ENCODE assay signal across 3 cellular contexts in genomic region chr7:121490309-121490708, GRCh38.
TF ChIP-seq lines count a peak whose summit lies in the region.

No MANE protein-coding gene starts in this region.

TF ChIP-seq in HepG2, 621 proteins besides CTCF, POLR2A, EP300 and RAD21:
- TF ChIP-seq CEBPB (IDR thresholded peaks at IDR 0.05; ENCODE audit: borderline replicate concordance, low read depth, low read length), result 0 out of 2 replicates have a peak, but pooled peaks have one; percentile 5
- TF ChIP-seq PLRG1 (conservative IDR thresholded peaks at IDR 0.05), result no peak

TF ChIP-seq in K562, 482 proteins besides CTCF, POLR2A, EP300 and RAD21:
- no peak for TF ChIP-seq ZBTB11 (CRISPR knock-in tag; IDR thresholded peaks at IDR 0.05)
- TF ChIP-seq CEBPG (CRISPR knock-in tag; IDR thresholded peaks at IDR 0.05), result no peak
- peak; percentile 46 to 83; a peak in 3 of 4 replicates for TF ChIP-seq CEBPG (tag; conservative IDR thresholded peaks at IDR 0.05 in 1 of 2, IDR thresholded peaks at IDR 0.05 in 1 of 2)
- peak; percentile 73 for TF ChIP-seq CEBPB (tag; IDR thresholded peaks at IDR 0.05)
- TF ChIP-seq PREB (CRISPR knock-in tag; IDR thresholded peaks at IDR 0.05), result no peak
- TF ChIP-seq KHSRP (IDR thresholded peaks at IDR 0.05), result no peak
- TF ChIP-seq, protein P1, sequence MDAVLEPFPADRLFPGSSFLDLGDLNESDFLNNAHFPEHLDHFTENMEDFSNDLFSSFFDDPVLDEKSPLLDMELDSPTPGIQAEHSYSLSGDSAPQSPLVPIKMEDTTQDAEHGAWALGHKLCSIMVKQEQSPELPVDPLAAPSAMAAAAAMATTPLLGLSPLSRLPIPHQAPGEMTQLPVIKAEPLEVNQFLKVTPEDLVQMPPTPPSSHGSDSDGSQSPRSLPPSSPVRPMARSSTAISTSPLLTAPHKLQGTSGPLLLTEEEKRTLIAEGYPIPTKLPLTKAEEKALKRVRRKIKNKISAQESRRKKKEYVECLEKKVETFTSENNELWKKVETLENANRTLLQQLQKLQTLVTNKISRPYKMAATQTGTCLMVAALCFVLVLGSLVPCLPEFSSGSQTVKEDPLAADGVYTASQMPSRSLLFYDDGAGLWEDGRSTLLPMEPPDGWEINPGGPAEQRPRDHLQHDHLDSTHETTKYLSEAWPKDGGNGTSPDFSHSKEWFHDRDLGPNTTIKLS (IDR thresholded peaks at IDR 0.05; ENCODE audit: borderline replicate concordance, low read depth), result no peak
- no peak for TF ChIP-seq PRMT5 (CRISPR knock-in tag; IDR thresholded peaks at IDR 0.05)
- no peak for TF ChIP-seq ZNF124 (CRISPR knock-in tag; IDR thresholded peaks at IDR 0.05)
- TF ChIP-seq STAT5B (CRISPR knock-in tag; IDR thresholded peaks at IDR 0.05), result no peak
TF ChIP-seq in K562: peak in this region for 2.

TF ChIP-seq in SK-N-SH, 30 proteins besides CTCF, POLR2A, EP300 and RAD21:
- TF ChIP-seq USF2 (IDR thresholded peaks at IDR 0.05; ENCODE audit: borderline replicate concordance, low read depth, low read length), result no peak
- no peak for TF ChIP-seq FOSL2 (IDR thresholded peaks at IDR 0.05; ENCODE audit: borderline replicate concordance, low read depth)
- no peak for TF ChIP-seq MEF2A (IDR thresholded peaks at IDR 0.05; ENCODE audit: borderline replicate concordance, low read depth)
- TF ChIP-seq ELF1 (IDR thresholded peaks at IDR 0.05), result no peak
- TF ChIP-seq TAF1 (IDR thresholded peaks at IDR 0.05; ENCODE audit: borderline replicate concordance, low read depth, low read length), result no peak
TF ChIP-seq in SK-N-SH: peak in this region for 0.
